18 cellular contexts compared by ENCODE assay signal in genomic region chr16:13594798-13595197, GRCh38.
"Had no signal": no experiment of that assay in that cellular context is flagged by ENCODE, and none has a peak within 500 bp of the region (broad histone marks: within the 10 kb centered on the region; RNA-seq: fewer than 3 reads in every experiment).

No MANE protein-coding gene starts in this region.

- DNase-seq: activated CD4-positive, CD25-positive, alpha-beta regulatory T cell treated with anti-CD3 and anti-CD28 coated beads, Interleukin-2, amount 50 U/mL, for 72 hours; activated naive CD4-positive, alpha-beta T cell treated with anti-CD3 and anti-CD28 coated beads, Interleukin-2, amount 50 U/mL, for 16 hours; dorsolateral prefrontal cortex; hippocampal formation; islet precursor cell; left lung; mammary epithelial cell; mucosa of descending colon; naive thymus-derived CD4-positive, alpha-beta T cell; occipital lobe; trophoblast cell had no signal

- H3K27ac Mint-ChIP-seq: activated T-helper 2 cell treated with anti-CD3 and anti-CD28 coated beads, Interferon-gamma antibody, Interleukin-2, Interleukin-4, amounts not matched to agents 10 μg/mL and 5 μg/mL and 100 μg/mL, durations not matched to agents 14 hours and 24 hours and 36 hours; naive thymus-derived CD4-positive, alpha-beta T cell; stimulated activated naive CD8-positive, alpha-beta T cell treated with anti-CD3 and anti-CD28 coated beads, Interleukin-15, Interleukin-2, amounts not matched to agents 100 ng/mL and 50 ng/mL, for 24 hours had no signal

- H3K4me3 ChIP-seq: dorsolateral prefrontal cortex, esophagus muscularis mucosa, left lung, mucosa of descending colon, prostate gland, suprapubic skin had no signal

- H3K4me1 Mint-ChIP-seq: naive thymus-derived CD4-positive, alpha-beta T cell had no signal

- H3K9me3 Mint-ChIP-seq: stimulated activated naive CD8-positive, alpha-beta T cell treated with anti-CD3 and anti-CD28 coated beads, Interleukin-15, Interleukin-2, amounts not matched to agents 100 ng/mL and 50 ng/mL, for 24 hours had no signal

- H3K4me3 Mint-ChIP-seq: naive thymus-derived CD4-positive, alpha-beta T cell; stimulated activated naive CD8-positive, alpha-beta T cell treated with anti-CD3 and anti-CD28 coated beads, Interleukin-15, Interleukin-2, amounts not matched to agents 100 ng/mL and 50 ng/mL, for 24 hours had no signal

- H3K36me3 Mint-ChIP-seq: naive thymus-derived CD4-positive, alpha-beta T cell had no signal

- H3K9me3 ChIP-seq: esophagus muscularis mucosa, prostate gland, suprapubic skin had no signal

- H3K36me3 ChIP-seq: esophagus muscularis mucosa, left lung, prostate gland, suprapubic skin had no signal

- ATAC-seq: left lung; mucosa of descending colon; naive thymus-derived CD4-positive, alpha-beta T cell; sciatic nerve had no signal

- H3K27me3 Mint-ChIP-seq: stimulated activated naive CD8-positive, alpha-beta T cell treated with anti-CD3 and anti-CD28 coated beads, Interleukin-15, Interleukin-2, amounts not matched to agents 100 ng/mL and 50 ng/mL, for 24 hours had no signal

- H3K27ac ChIP-seq: dorsolateral prefrontal cortex, esophagus muscularis mucosa, left lung, prostate gland, suprapubic skin had no signal

- H3K4me1 ChIP-seq: esophagus muscularis mucosa, left lung, prostate gland, suprapubic skin had no signal

- H3K27me3 ChIP-seq: dorsolateral prefrontal cortex, esophagus muscularis mucosa, left lung, suprapubic skin had no signal

- FAIRE-seq: astrocyte had no signal
